14 cellular contexts compared by ENCODE assay signal in the genomic region with DNA sequence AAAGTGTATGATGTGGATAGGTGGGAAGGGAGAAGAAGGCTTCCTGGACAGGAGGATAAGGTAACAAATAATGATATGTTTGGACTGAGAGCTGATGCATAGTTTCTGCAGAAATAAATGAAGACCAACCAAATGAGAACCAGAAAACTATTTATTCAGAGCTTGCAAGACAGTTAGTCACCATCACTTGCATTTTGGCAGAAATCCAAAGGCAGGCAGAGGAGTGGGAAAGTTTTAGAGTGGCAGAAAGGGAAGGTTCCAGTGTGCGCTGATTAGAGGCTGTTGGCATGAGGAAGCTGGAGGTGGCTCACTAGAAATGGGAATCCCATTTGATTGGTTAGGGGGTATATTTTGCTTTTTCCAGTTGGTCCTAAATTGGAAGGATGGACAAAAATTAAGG. TPM values are rescaled to one million over a fixed set of nuclear protein-coding genes. Genes with fewer than 3 reads are reported as not detected.
DNase-seq lines count a peak whose midpoint lies in the region; ATAC-seq and TF ChIP-seq lines count a peak whose summit lies in the region.
"Had no signal": no experiment of that assay in that cellular context is flagged by ENCODE, and none has a peak within 500 bp of the region (broad histone marks: within the 10 kb centered on the region; RNA-seq: fewer than 3 reads in every experiment).

No MANE protein-coding gene starts in this region.

- CTCF ChIA-PET in AG04449 (lab: Yijun Ruan, JAX): no interaction called here

- TF ChIP-seq CTCF in AG04449 (IDR thresholded peaks at IDR 0.05; ENCODE audit: insufficient read depth, low read length, missing control alignments): no peak

- H3K4me3 ChIP-seq in AG04449 (ENCODE audit: low read depth, low read length): no peak overlapping the region

- ATAC-seq in HG03565 (IDR thresholded peaks at IDR 0.05; ENCODE audit: unreplicated experiment) (no peak), HG03342 (IDR thresholded peaks at IDR 0.05; ENCODE audit: unreplicated experiment) (no peak), HG03159 (IDR thresholded peaks at IDR 0.05; ENCODE audit: unreplicated experiment) (no peak)
- ATAC-seq: activated CD4-positive, alpha-beta T cell treated with anti-CD3 and anti-CD28 coated beads for 36 hours had no signal

- POLR2A ChIA-PET in AG04449 (lab: Yijun Ruan, JAX): no interaction called here

- DNase-seq in AG04449 (ENCODE audit: low read depth, low spot score) (peak; percentile 24), EL (peak; percentile 2), RPMI7951 (ENCODE audit: low read depth) (peak; percentile 30), dermis blood vessel endothelial cell (peak; percentile 4), NCI-H2171 treated with DMSO at 0.1 percent for 48 hours (lab: John Stamatoyannopoulos, UW) (no peak)
- DNase-seq: activated CD4-positive, alpha-beta T cell treated with anti-CD3 and anti-CD28 coated beads for 36 hours; activated naive CD8-positive, alpha-beta T cell treated with anti-CD3 and anti-CD28 coated beads, Interleukin-2, amount 10 ng/mL, durations not matched to agents 7 days and 5 days; activated T-cell treated with anti-CD3 and anti-CD28 coated beads for 4 hours; BE2C; OCI-M1 had no signal

RNA-seq across cellular contexts. Expression of gene F13A1, which starts 13.0 kb away (rescaled TPM):
- total RNA-seq in RPMI7951 (2014; rRNA removed; shearing (Covaris generic)): not detected in 2 replicates
- total RNA-seq in dermis blood vessel endothelial cell: not detected in 2 replicates
- total RNA-seq: activated CD4-positive, alpha-beta T cell treated with anti-CD3 and anti-CD28 coated beads for 36 hours; glomerular endothelial cell had no signal
